Comparison of ENCODE assay signal across 8 cellular contexts in genomic region chr15:90557651-90558084, GRCh38. TPM values are rescaled to one million over a fixed set of nuclear protein-coding genes. Genes with fewer than 3 reads are reported as not detected.
A peak's percentile ranks its signal among the peaks of the same experiment; 100 is the strongest.
DNase-seq lines count a peak whose midpoint lies in the region; ATAC-seq and TF ChIP-seq lines count a peak whose summit lies in the region.

No MANE protein-coding gene starts in this region.

- no peaks in the 10 kb centered on the region for H3K27me3 ChIP-seq in upper lobe of right lung
- H3K27me3 ChIP-seq in Karpas-422 (ENCODE audit: low read length): no peaks in the 10 kb centered on the region

- TF ChIP-seq CTCF in coronary artery (IDR thresholded peaks at IDR 0.05) (no peak), upper lobe of right lung (IDR thresholded peaks at IDR 0.05) (no peak)

- no peaks in the 10 kb centered on the region for H3K36me3 ChIP-seq in mesodermal cell (ENCODE audit: control insufficient read depth, insufficient read depth, low read length)
- H3K36me3 ChIP-seq in upper lobe of right lung: no peaks in the 10 kb centered on the region
- H3K36me3 ChIP-seq in Karpas-422 (ENCODE audit: insufficient read depth, low read length): no peaks in the 10 kb centered on the region

- H3K27ac ChIP-seq in coronary artery (peak overlapping the region; percentile 82 to 94), mesodermal cell (ENCODE audit: low read depth, low read length, severe bottlenecking) (peak overlapping the region; percentile 39), upper lobe of right lung (peak overlapping the region; percentile 75), Karpas-422 (ENCODE audit: low read length) (no peak overlapping the region)

- no peak overlapping the region for H3K4me3 Mint-ChIP-seq in activated naive CD4-positive, alpha-beta T cell treated with anti-CD3 and anti-CD28 coated beads, Interleukin-2, amount 10 ng/mL, durations not matched to agents 7 days and 5 days
- no peak overlapping the region for H3K4me3 Mint-ChIP-seq in activated naive CD4-positive, alpha-beta T cell treated with anti-CD3 and anti-CD28 coated beads for 36 hours

- peaks cover 78% of the 10 kb centered on the region for H3K4me1 Mint-ChIP-seq in activated naive CD4-positive, alpha-beta T cell treated with anti-CD3 and anti-CD28 coated beads, Interleukin-2, amount 10 ng/mL, durations not matched to agents 7 days and 5 days
- peaks cover 71% of the 10 kb centered on the region for H3K4me1 Mint-ChIP-seq in activated naive CD4-positive, alpha-beta T cell treated with anti-CD3 and anti-CD28 coated beads for 36 hours (ENCODE audit: low read depth)

- peaks cover 6% of the 10 kb centered on the region for H3K9me3 Mint-ChIP-seq in activated naive CD4-positive, alpha-beta T cell treated with anti-CD3 and anti-CD28 coated beads, Interleukin-2, amount 10 ng/mL, durations not matched to agents 7 days and 5 days
- H3K9me3 Mint-ChIP-seq in activated naive CD4-positive, alpha-beta T cell treated with anti-CD3 and anti-CD28 coated beads for 36 hours: no peaks in the 10 kb centered on the region

- peaks cover 69% of the 10 kb centered on the region for H3K36me3 Mint-ChIP-seq in activated naive CD4-positive, alpha-beta T cell treated with anti-CD3 and anti-CD28 coated beads, Interleukin-2, amount 10 ng/mL, durations not matched to agents 7 days and 5 days
- H3K36me3 Mint-ChIP-seq in activated naive CD4-positive, alpha-beta T cell treated with anti-CD3 and anti-CD28 coated beads for 36 hours (ENCODE audit: low read depth): peaks cover 18% of the 10 kb centered on the region

- peak overlapping the region; percentile 43 for H3K4me3 ChIP-seq in coronary artery
- H3K4me3 ChIP-seq in mesodermal cell (ENCODE audit: extremely low read depth, insufficient read depth, low read length, poor library complexity, severe bottlenecking): no peak overlapping the region
- H3K4me3 ChIP-seq in upper lobe of right lung: no peak overlapping the region
- H3K4me3 ChIP-seq in Karpas-422 (ENCODE audit: low read length): no peak overlapping the region

- intact Hi-C loops in activated naive CD4-positive, alpha-beta T cell treated with anti-CD3 and anti-CD28 coated beads for 36 hours (cut with micrococcal nuclease): no loop called here
- intact Hi-C loops in upper lobe of right lung (cut with DNase I): no loop called here

- no peak overlapping the region for H2AFZ ChIP-seq in Karpas-422 (ENCODE audit: low read length)

- H3K4me1 ChIP-seq in mesodermal cell (ENCODE audit: control insufficient read depth, insufficient read depth, low read length, poor library complexity, severe bottlenecking): peaks cover 7% of the 10 kb centered on the region
- peaks cover 71% of the 10 kb centered on the region for H3K4me1 ChIP-seq in upper lobe of right lung
- peaks cover 43% of the 10 kb centered on the region for H3K4me1 ChIP-seq in Karpas-422 (ENCODE audit: low read length)

- peaks cover 65% of the 10 kb centered on the region for H3K79me2 ChIP-seq in Karpas-422 (ENCODE audit: low read length)

- H3K27me3 Mint-ChIP-seq in activated naive CD4-positive, alpha-beta T cell treated with anti-CD3 and anti-CD28 coated beads, Interleukin-2, amount 10 ng/mL, durations not matched to agents 7 days and 5 days: no peaks in the 10 kb centered on the region
- no peaks in the 10 kb centered on the region for H3K27me3 Mint-ChIP-seq in activated naive CD4-positive, alpha-beta T cell treated with anti-CD3 and anti-CD28 coated beads for 36 hours (ENCODE audit: low read depth)

- peaks cover 37% of the 10 kb centered on the region; the same call in 1 of the 2 replicates for H4K20me1 ChIP-seq in Karpas-422 (ENCODE audit: insufficient read depth, low read depth, low read length)

- 79 to 96% methylated on average over 4 of the region's 4 CpGs for WGBS in mesodermal cell (ENCODE audit: insufficient coverage in 2 of 2), 2 experiments

- peak; percentile 66 for ATAC-seq in upper lobe of right lung

- CTCF ChIA-PET in activated naive CD4-positive, alpha-beta T cell treated with anti-CD3 and anti-CD28 coated beads, Interleukin-2, amount 10 ng/mL, durations not matched to agents 7 days and 5 days (lab: Charles Lee): interaction anchor here (1.0 to 1.7 kb wide), 3 partner anchors 12 to 37 kb away, joined by 3 to 8 read pairs (median 4); no protein-coding TSS in a partner anchor
- CTCF ChIA-PET in activated naive CD4-positive, alpha-beta T cell treated with anti-CD3 and anti-CD28 coated beads for 36 hours (lab: Charles Lee): interaction anchor here (1.1 kb wide), 1 partner anchor 18 kb away, joined by 5 read pairs; no protein-coding TSS in a partner anchor

- H3K9me3 ChIP-seq in mesodermal cell (ENCODE audit: control insufficient read depth, low read length) (no peaks in the 10 kb centered on the region), upper lobe of right lung (no peaks in the 10 kb centered on the region), Karpas-422 (ENCODE audit: low read length) (no peaks in the 10 kb centered on the region)

- no peak overlapping the region for H3K4me2 ChIP-seq in Karpas-422 (ENCODE audit: low read depth, low read length, poor library complexity, severe bottlenecking)

- H3K9ac ChIP-seq in Karpas-422 (ENCODE audit: low read length): no peak overlapping the region

- no peaks in the 10 kb centered on the region for H3K9me2 ChIP-seq in Karpas-422 (replicated peaks; ENCODE audit: insufficient read depth, low read length)

- no peak for DNase-seq in activated naive CD4-positive, alpha-beta T cell treated with anti-CD3 and anti-CD28 coated beads, Interleukin-2, amount 10 ng/mL, durations not matched to agents 7 days and 5 days
- no peak for DNase-seq in activated naive CD4-positive, alpha-beta T cell treated with anti-CD3 and anti-CD28 coated beads for 36 hours
- DNase-seq in coronary artery (ENCODE audit: low spot score) (peak; percentile 97), upper lobe of right lung (no peak), Karpas-422 (no peak), amniotic stem cell (lab: John Stamatoyannopoulos, UW) (no peak), NCI-H510A (lab: John Stamatoyannopoulos, UW) (no peak)

- H3K27ac Mint-ChIP-seq in activated naive CD4-positive, alpha-beta T cell treated with anti-CD3 and anti-CD28 coated beads, Interleukin-2, amount 10 ng/mL, durations not matched to agents 7 days and 5 days: peak overlapping the region; percentile 19
- no peak overlapping the region for H3K27ac Mint-ChIP-seq in activated naive CD4-positive, alpha-beta T cell treated with anti-CD3 and anti-CD28 coated beads for 36 hours

RNA-seq across cellular contexts. Expression of gene CRTC3, which starts 27.9 kb away (rescaled TPM):
- 10 to 100 TPM; 40.6 to 42.7 TPM for total RNA-seq in activated naive CD4-positive, alpha-beta T cell treated with anti-CD3 and anti-CD28 coated beads for 36 hours
- polyA plus RNA-seq in mesodermal cell (2013, experiment 1 of 2): 13.6 TPM
- polyA plus RNA-seq in mesodermal cell (2013, experiment 2 of 2): 12.4 TPM
- 49.0 TPM for total RNA-seq in upper lobe of right lung
- total RNA-seq in Karpas-422 (2014; rRNA removed; shearing (Covaris generic); ENCODE audit: low replicate concordance): 27.7 and 39.7 TPM in 2 replicates
